In genomic region chr1:120850531-120851421, GRCh38 we compare ENCODE assay signal across 8 cellular contexts. TPM values are rescaled to one million over a fixed set of nuclear protein-coding genes. Genes with fewer than 3 reads are reported as not detected.
DNase-seq lines count a peak whose midpoint lies in the region; ATAC-seq lines count a peak whose summit lies in the region.
"Not testable (repeated sequence)": the region's sequence is repeated elsewhere in the genome, so short reads cannot be mapped to it uniquely, and the experiment has no call there.

No MANE protein-coding gene starts in this region.

- peaks cover 17% of the 10 kb centered on the region for H3K4me1 Mint-ChIP-seq in activated CD4-positive, alpha-beta memory T cell treated with anti-CD3 and anti-CD28 coated beads for 36 hours (ENCODE audit: low read depth)

- POLR2A ChIA-PET in activated CD4-positive, alpha-beta memory T cell treated with anti-CD3 and anti-CD28 coated beads for 36 hours (lab: Charles Lee), result interaction anchor here (0.6 to 1.3 kb wide), 2 partner anchors 91 to 247 kb away, joined by 4 to 21 read pairs; no protein-coding TSS in a partner anchor

- DNase-seq in CD1c-positive myeloid dendritic cell (ENCODE audit: extremely low spot score), result peak; percentile 98
- DNase-seq in HT1080 (ENCODE audit: low read depth), result peak; percentile 96
- DNase-seq in NOMO-1 (lab: John Stamatoyannopoulos, UW; ENCODE audit: unreplicated experiment in 2 of 2), result peak; percentile 59 to 63
- DNase-seq in activated CD4-positive, alpha-beta memory T cell treated with anti-CD3 and anti-CD28 coated beads for 36 hours, result peak; percentile 94
- peak; percentile 82 to 89 for DNase-seq in dermis microvascular lymphatic vessel endothelial cell (ENCODE audit: low read depth in 2 of 2)
- DNase-seq in lung microvascular endothelial cell (ENCODE audit: low read depth in 2 of 2), result peak; percentile 75 to 90
- DNase-seq in stimulated activated CD4-positive, alpha-beta T cell treated with anti-CD3 and anti-CD28 coated beads, Interleukin-2, amount 100 ng/mL, for 4 hours (ENCODE audit: low read depth), result peak; percentile 63

- intact Hi-C loops in activated CD4-positive, alpha-beta memory T cell treated with anti-CD3 and anti-CD28 coated beads for 36 hours (cut with micrococcal nuclease), result loop anchor here (10.0 kb wide), 1 partner anchor 94 kb away; no protein-coding TSS in a partner anchor

- CTCF ChIA-PET in activated CD4-positive, alpha-beta memory T cell treated with anti-CD3 and anti-CD28 coated beads for 36 hours (lab: Charles Lee), result not testable (repeated sequence)

- not testable (repeated sequence) for H3K36me3 Mint-ChIP-seq in activated CD4-positive, alpha-beta memory T cell treated with anti-CD3 and anti-CD28 coated beads for 36 hours

- peak overlapping the region; percentile 95 for H3K4me3 Mint-ChIP-seq in activated CD4-positive, alpha-beta memory T cell treated with anti-CD3 and anti-CD28 coated beads for 36 hours

- not testable (repeated sequence) for H3K27me3 Mint-ChIP-seq in activated CD4-positive, alpha-beta memory T cell treated with anti-CD3 and anti-CD28 coated beads for 36 hours

- not testable (repeated sequence) for H3K9me3 Mint-ChIP-seq in activated CD4-positive, alpha-beta memory T cell treated with anti-CD3 and anti-CD28 coated beads for 36 hours

- peak; percentile 89 for ATAC-seq in GM19452 (IDR thresholded peaks at IDR 0.05; ENCODE audit: unreplicated experiment)

- peak overlapping the region; percentile 99 for H3K27ac Mint-ChIP-seq in activated CD4-positive, alpha-beta memory T cell treated with anti-CD3 and anti-CD28 coated beads for 36 hours

RNA-seq across cellular contexts. Expression of gene PPIAL4A, which starts 38.8 kb away (rescaled TPM):
- total RNA-seq in HT1080 (2014; rRNA removed; shearing (Covaris generic)), result not detected in 2 replicates
- polyA plus RNA-seq in HT1080 (2015; cell fraction: cytosol; rRNA removed), result not detected in 2 replicates
- polyA plus RNA-seq in HT1080 (2015; cell fraction: nucleus; rRNA removed), result not detected in 2 replicates
- total RNA-seq in activated CD4-positive, alpha-beta memory T cell treated with anti-CD3 and anti-CD28 coated beads for 36 hours, result not detected
- not detected in 2 replicates for total RNA-seq in dermis microvascular lymphatic vessel endothelial cell
- not detected in 2 replicates for total RNA-seq in lung microvascular endothelial cell

Comparison
In these comparisons a context has a peak if more than half of its experiments do, and no peak if none do; other contexts are left out.
1. Peak in every context shown above with its lines: DNase-seq and ATAC-seq.